Comparison of ENCODE assay signal across 8 cellular contexts in the genomic region with DNA sequence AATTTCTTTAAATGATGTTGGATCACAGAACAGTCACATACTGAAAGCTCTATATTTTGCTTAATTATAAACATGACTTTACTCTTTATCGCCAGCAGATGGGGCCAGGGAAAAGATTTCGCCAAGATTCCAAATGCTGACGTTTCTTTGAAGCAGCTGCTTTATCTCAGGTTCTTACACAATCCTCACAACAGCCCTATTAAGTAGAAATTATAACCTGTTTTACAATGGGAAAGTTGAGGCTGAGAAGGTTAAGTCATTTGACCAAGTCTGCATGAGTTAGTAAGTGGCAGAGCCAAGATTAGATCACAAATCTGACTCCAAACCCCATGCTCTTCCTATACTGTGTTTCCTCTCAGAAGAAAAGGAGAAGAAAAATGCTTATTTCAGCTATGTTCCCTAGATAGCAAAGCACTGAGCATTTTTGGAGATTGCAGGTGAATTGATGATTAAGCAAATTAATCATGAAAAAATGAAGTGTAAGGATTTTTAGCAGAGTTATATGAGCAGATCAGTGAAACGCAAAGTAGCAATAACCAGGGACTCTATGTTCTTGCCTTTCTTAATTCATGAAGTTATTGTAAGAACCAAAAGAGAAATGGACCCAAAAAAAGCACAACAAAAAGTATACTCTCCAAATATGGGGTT.
DNase-seq lines count a peak whose midpoint lies in the region; ATAC-seq and TF ChIP-seq lines count a peak whose summit lies in the region.

No MANE protein-coding gene starts in this region.

- WGBS in psoas muscle, 3 donors, result 18 to 25% (median 23%) methylated on average over 4 of the region's 4 CpGs

- H3K36me3 ChIP-seq in psoas muscle (ENCODE audit: insufficient read depth in 1 of 2, low read depth in 1 of 2), result no peaks in the 10 kb centered on the region

- no peak overlapping the region for H3K4me3 ChIP-seq in fibroblast of pulmonary artery (replicated peaks; ENCODE audit: low read depth, low read length)
- no peak overlapping the region for H3K4me3 ChIP-seq in psoas muscle

- no peak overlapping the region for H3K27ac ChIP-seq in psoas muscle

- H3K4me1 ChIP-seq in psoas muscle, result no peaks in the 10 kb centered on the region

- no peaks in the 10 kb centered on the region for H3K27me3 ChIP-seq in psoas muscle (ENCODE audit: insufficient read depth in 3 of 3, low read length in 2 of 3)

- intact Hi-C loops in psoas muscle (cut with DNase I), result no loop called here

- H3K9me3 ChIP-seq in psoas muscle, result no peaks in the 10 kb centered on the region

- peak; percentile 72 for ATAC-seq in GM18511 (IDR thresholded peaks at IDR 0.05; ENCODE audit: unreplicated experiment)
- peak; percentile 77 for ATAC-seq in HG03342 (IDR thresholded peaks at IDR 0.05; ENCODE audit: unreplicated experiment)
- no peak for ATAC-seq in psoas muscle

- TF ChIP-seq CTCF in fibroblast of pulmonary artery (IDR thresholded peaks at IDR 0.05; ENCODE audit: low read length, missing control alignments) (peak; percentile 61), psoas muscle (IDR thresholded peaks at IDR 0.05) (no peak)

- DNase-seq in AG20443 (ENCODE audit: low spot score) (peak; percentile 65), RPMI7951 (ENCODE audit: low read depth) (peak; percentile 60), fibroblast of pulmonary artery (ENCODE audit: low read depth) (peak; percentile 94), renal cortical epithelial cell (ENCODE audit: low read depth) (peak; percentile 78), psoas muscle (no peak)
- no peak for DNase-seq in activated effector memory CD4-positive, alpha-beta T cell treated with Interleukin-2 at 50 U/mL for 16 hours

Comparison
In these comparisons a context has a peak if more than half of its experiments do, and no peak if none do; other contexts are left out.
1. DNase-seq: peak in AG20443 (single experiment), RPMI7951 (single experiment), fibroblast of pulmonary artery (single experiment) and renal cortical epithelial cell (single experiment); none in psoas muscle (0 of 2) and activated effector memory CD4-positive, alpha-beta T cell treated with Interleukin-2 at 50 U/mL for 16 hours (single experiment).
2. ATAC-seq: peak in GM18511 (single experiment) and HG03342 (single experiment); none in psoas muscle (0 of 4).